ENCODE assay signal across 8 cellular contexts in the genomic region with DNA sequence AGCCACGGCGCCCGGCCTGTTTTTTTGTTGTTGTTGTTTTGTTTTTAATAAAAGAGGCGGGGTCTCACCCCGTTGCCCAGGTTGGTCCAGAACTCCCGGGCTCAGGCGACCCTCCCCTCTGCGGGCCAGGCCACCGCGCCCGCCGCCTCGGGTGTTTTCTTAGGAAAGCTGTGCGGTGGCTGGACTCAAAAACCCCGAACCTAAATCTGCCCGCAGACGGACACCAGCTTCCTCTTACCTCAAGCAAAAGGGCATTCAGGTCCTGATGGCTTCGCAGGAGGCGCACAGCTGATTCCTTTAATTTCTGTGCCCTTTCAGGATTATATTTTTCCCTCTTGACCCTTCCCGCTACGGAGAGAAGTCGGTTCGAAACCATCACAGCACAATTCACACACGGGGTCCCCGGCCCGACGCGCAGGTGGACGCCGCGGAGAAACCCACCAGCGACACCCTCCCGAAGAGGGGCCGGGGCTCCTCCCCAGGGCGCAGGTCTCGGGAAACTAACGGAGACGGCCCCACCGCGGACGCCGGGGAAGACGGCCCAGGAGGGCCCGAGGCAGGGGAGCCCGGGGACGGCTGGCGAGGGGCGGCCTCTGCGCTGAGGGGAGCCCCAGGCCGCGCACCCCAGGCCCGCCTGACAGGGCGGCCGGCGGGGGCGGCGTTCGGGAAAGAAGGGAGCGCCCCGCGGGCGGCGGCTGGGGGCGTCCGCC. TPM values are rescaled to one million over a fixed set of nuclear protein-coding genes. Genes with fewer than 3 reads are reported as not detected.
A peak's percentile ranks its signal among the peaks of the same experiment; 100 is the strongest.
DNase-seq lines count a peak whose midpoint lies in the region; ATAC-seq, FAIRE-seq and TF ChIP-seq lines count a peak whose summit lies in the region.

No MANE protein-coding gene starts in this region.

- H4K20me1 ChIP-seq in OCI-LY1 (ENCODE audit: insufficient read depth, low read length) = no peaks in the 10 kb centered on the region

- H3K4me2 ChIP-seq in OCI-LY1 (ENCODE audit: low read length) = peak overlapping the region; percentile 88

- H3K4me3 Mint-ChIP-seq in activated CD4-positive, alpha-beta T cell treated with anti-CD3 and anti-CD28 coated beads, Interleukin-2, amount 10 ng/mL, durations not matched to agents 7 days and 5 days = peak overlapping the region; percentile 88
- H3K4me3 Mint-ChIP-seq in dendritic cell treated with granulocyte-macrophage colony-stimulating factor and Interleukin-4, amounts not matched to agents 40 ng/mL and 50 ng/mL, for 4 days = peak overlapping the region; percentile 74
- H3K4me3 Mint-ChIP-seq in nephron progenitor cell = peak overlapping the region; percentile 85

- H3K4me1 Mint-ChIP-seq in activated CD4-positive, alpha-beta T cell treated with anti-CD3 and anti-CD28 coated beads, Interleukin-2, amount 10 ng/mL, durations not matched to agents 7 days and 5 days = peaks cover 40% of the 10 kb centered on the region
- H3K4me1 Mint-ChIP-seq in dendritic cell treated with granulocyte-macrophage colony-stimulating factor and Interleukin-4, amounts not matched to agents 40 ng/mL and 50 ng/mL, for 4 days (ENCODE audit: low read depth) = peaks cover 26% of the 10 kb centered on the region
- H3K4me1 Mint-ChIP-seq in nephron progenitor cell = peaks cover 30% of the 10 kb centered on the region

- H3K9me3 ChIP-seq in OCI-LY1 (ENCODE audit: low read length) = no peaks in the 10 kb centered on the region

- intact Hi-C loops in dendritic cell treated with granulocyte-macrophage colony-stimulating factor and Interleukin-4, amounts not matched to agents 40 ng/mL and 50 ng/mL, for 4 days (cut with micrococcal nuclease) = no loop called here

- peak overlapping the region; percentile 81 for H3K27ac Mint-ChIP-seq in activated CD4-positive, alpha-beta T cell treated with anti-CD3 and anti-CD28 coated beads, Interleukin-2, amount 10 ng/mL, durations not matched to agents 7 days and 5 days
- no peak overlapping the region for H3K27ac Mint-ChIP-seq in dendritic cell treated with granulocyte-macrophage colony-stimulating factor and Interleukin-4, amounts not matched to agents 40 ng/mL and 50 ng/mL, for 4 days
- H3K27ac Mint-ChIP-seq in nephron progenitor cell = no peak overlapping the region

- H3K9me3 Mint-ChIP-seq in activated CD4-positive, alpha-beta T cell treated with anti-CD3 and anti-CD28 coated beads, Interleukin-2, amount 10 ng/mL, durations not matched to agents 7 days and 5 days = no peaks in the 10 kb centered on the region
- no peaks in the 10 kb centered on the region for H3K9me3 Mint-ChIP-seq in dendritic cell treated with granulocyte-macrophage colony-stimulating factor and Interleukin-4, amounts not matched to agents 40 ng/mL and 50 ng/mL, for 4 days
- peaks cover 23% of the 10 kb centered on the region for H3K9me3 Mint-ChIP-seq in nephron progenitor cell

- CTCF ChIA-PET in activated CD4-positive, alpha-beta T cell treated with anti-CD3 and anti-CD28 coated beads, Interleukin-2, amount 10 ng/mL, durations not matched to agents 7 days and 5 days (lab: Charles Lee) = interaction anchor here (1.3 to 1.7 kb wide), 2 partner anchors 13 to 110 kb away, joined by 4 to 7 read pairs; no protein-coding TSS in a partner anchor

- peaks cover 10% of the 10 kb centered on the region for H3K36me3 Mint-ChIP-seq in activated CD4-positive, alpha-beta T cell treated with anti-CD3 and anti-CD28 coated beads, Interleukin-2, amount 10 ng/mL, durations not matched to agents 7 days and 5 days (ENCODE audit: low read depth)
- H3K36me3 Mint-ChIP-seq in dendritic cell treated with granulocyte-macrophage colony-stimulating factor and Interleukin-4, amounts not matched to agents 40 ng/mL and 50 ng/mL, for 4 days (ENCODE audit: low read depth) = no peaks in the 10 kb centered on the region
- peaks cover 34% of the 10 kb centered on the region for H3K36me3 Mint-ChIP-seq in nephron progenitor cell (ENCODE audit: low read depth)

- H3K36me3 ChIP-seq in OCI-LY1 (ENCODE audit: insufficient read depth, low read length) = peaks cover 37% of the 10 kb centered on the region

- H3K4me3 ChIP-seq in OCI-LY1 (ENCODE audit: low read depth, low read length, poor library complexity, severe bottlenecking) = peak overlapping the region; percentile 99

- DNase-seq in activated CD4-positive, alpha-beta T cell treated with anti-CD3 and anti-CD28 coated beads, Interleukin-2, amount 10 ng/mL, durations not matched to agents 7 days and 5 days = no peak
- DNase-seq in activated CD4-positive, alpha-beta T cell treated with anti-CD3 and anti-CD28 coated beads, Interleukin-2, amount 50 U/mL, for 4 hours = no peak
- no peak for DNase-seq in nephron progenitor cell
- no peak for DNase-seq in SW480 (ENCODE audit: low spot score)
- no peak for DNase-seq in HTR-8/SVneo (ENCODE audit: insufficient read length, low spot score)

- no peaks in the 10 kb centered on the region for H3K27me3 ChIP-seq in OCI-LY1 (ENCODE audit: insufficient read depth, low read length)

- no peaks in the 10 kb centered on the region for H3K27me3 Mint-ChIP-seq in activated CD4-positive, alpha-beta T cell treated with anti-CD3 and anti-CD28 coated beads, Interleukin-2, amount 10 ng/mL, durations not matched to agents 7 days and 5 days
- H3K27me3 Mint-ChIP-seq in dendritic cell treated with granulocyte-macrophage colony-stimulating factor and Interleukin-4, amounts not matched to agents 40 ng/mL and 50 ng/mL, for 4 days = no peaks in the 10 kb centered on the region
- H3K27me3 Mint-ChIP-seq in nephron progenitor cell (ENCODE audit: low read depth, poor library complexity) = peaks cover 9% of the 10 kb centered on the region

- TF ChIP-seq CTCF in OCI-LY1 (IDR thresholded peaks at IDR 0.05; ENCODE audit: low read length) (no peak), nephron progenitor cell (IDR thresholded peaks at IDR 0.05) (no peak)

- POLR2A ChIA-PET in activated CD4-positive, alpha-beta T cell treated with anti-CD3 and anti-CD28 coated beads, Interleukin-2, amount 10 ng/mL, durations not matched to agents 7 days and 5 days (lab: Charles Lee) = no interaction called here

- peak overlapping the region; percentile 99 for H3K9ac ChIP-seq in OCI-LY1 (ENCODE audit: low read length)

- no peak overlapping the region for H2AFZ ChIP-seq in OCI-LY1 (ENCODE audit: low read length)

- peak; percentile 12 for ATAC-seq in HG02623 (IDR thresholded peaks at IDR 0.05; ENCODE audit: unreplicated experiment)

- H3K4me1 ChIP-seq in OCI-LY1 (ENCODE audit: insufficient read depth, low read length, severe bottlenecking) = peaks cover 43% of the 10 kb centered on the region

- no peak for FAIRE-seq in HTR-8/SVneo (lab: Jason Lieb, UNC)

- H3K79me2 ChIP-seq in OCI-LY1 (ENCODE audit: insufficient read depth, low read length) = peaks cover 24% of the 10 kb centered on the region

- H3K9me2 ChIP-seq in OCI-LY1 (ENCODE audit: low read depth, low read length) = no peaks in the 10 kb centered on the region

- peak overlapping the region; percentile 85 for H3K27ac ChIP-seq in OCI-LY1 (ENCODE audit: low read depth, low read length, poor library complexity, severe bottlenecking)

- no peaks in the 10 kb centered on the region for H3F3A ChIP-seq in OCI-LY1 (ENCODE audit: insufficient read depth, low read length)

RNA-seq across cellular contexts. Expression of a gene that starts 0.7 kb away (rescaled TPM):
- 100 to 1,000 TPM in 1 of 2 experiments, 10 to 100 TPM in 1; 97.1 to 111 TPM for total RNA-seq in activated CD4-positive, alpha-beta T cell treated with anti-CD3 and anti-CD28 coated beads, Interleukin-2, amount 10 ng/mL, durations not matched to agents 7 days and 5 days

RNA-seq across cellular contexts. Expression of a gene that starts 12.5 kb away (rescaled TPM):
- total RNA-seq in activated CD4-positive, alpha-beta T cell treated with anti-CD3 and anti-CD28 coated beads, Interleukin-2, amount 10 ng/mL, durations not matched to agents 7 days and 5 days = 1 to 10 TPM; 1.1 to 1.8 TPM

RNA-seq across cellular contexts. Expression of a gene that starts 57.6 kb away (rescaled TPM):
- 100 to 1,000 TPM; 148 to 168 TPM for total RNA-seq in activated CD4-positive, alpha-beta T cell treated with anti-CD3 and anti-CD28 coated beads, Interleukin-2, amount 10 ng/mL, durations not matched to agents 7 days and 5 days
